In genomic region chr15:73951044-73951561, GRCh38 we compare ENCODE assay signal across 8 cellular contexts. TPM values are rescaled to one million over a fixed set of nuclear protein-coding genes. Genes with fewer than 3 reads are reported as not detected.
DNase-seq lines count a peak whose midpoint lies in the region; ATAC-seq, FAIRE-seq and TF ChIP-seq lines count a peak whose summit lies in the region.

No MANE protein-coding gene starts in this region.

- H3K27ac Mint-ChIP-seq in central memory CD8-positive, alpha-beta T cell (ENCODE audit: low read depth) = peak overlapping the region; percentile 52

- H3K4me1 ChIP-seq in BE2C (peaks cover 16% of the 10 kb centered on the region), kidney (ENCODE audit: control insufficient read depth in 1 of 2, insufficient read depth in 1 of 2, low read depth in 1 of 2, low read length in 2 of 2) (peaks cover 10 to 11% of the 10 kb centered on the region in 2 donors)

- H3K36me3 Mint-ChIP-seq in central memory CD8-positive, alpha-beta T cell (ENCODE audit: insufficient read depth) = peaks cover 2% of the 10 kb centered on the region

- H3K27me3 Mint-ChIP-seq in central memory CD8-positive, alpha-beta T cell = no peaks in the 10 kb centered on the region

- intact Hi-C loops in kidney (cut with DNase I) = no loop called here

- peak overlapping the region in 1 of 2 donors; percentile 71 for H3K9ac ChIP-seq in kidney (ENCODE audit: low read length in 2 of 2)

- H3K9me3 Mint-ChIP-seq in central memory CD8-positive, alpha-beta T cell = no peaks in the 10 kb centered on the region

- FAIRE-seq in kidney (lab: Jason Lieb, UNC) = peak; percentile 89

- peak; percentile 90 for TF ChIP-seq CTCF in BE2C (IDR thresholded peaks at IDR 0.05; ENCODE audit: low read depth, low read length)
- peak; percentile 82 for TF ChIP-seq CTCF in kidney (IDR thresholded peaks at IDR 0.05; ENCODE audit: borderline replicate concordance, extremely low read depth, insufficient read depth)

- ATAC-seq in GM21423 (IDR thresholded peaks at IDR 0.05; ENCODE audit: unreplicated experiment) (peak; percentile 72), GM19328 (IDR thresholded peaks at IDR 0.05; ENCODE audit: unreplicated experiment) (no peak)
- ATAC-seq in central memory CD8-positive, alpha-beta T cell (replicated peaks; ENCODE audit: extremely low read depth, poor library complexity, severe bottlenecking) = peak; percentile 76

- H3K9me3 ChIP-seq in BE2C (no peaks in the 10 kb centered on the region), kidney (ENCODE audit: control insufficient read depth in 1 of 2, low read length in 2 of 2) (no peaks in the 10 kb centered on the region)

- peaks cover 9% of the 10 kb centered on the region for H3K4me1 Mint-ChIP-seq in central memory CD8-positive, alpha-beta T cell

- H3K27me3 ChIP-seq in BE2C = no peaks in the 10 kb centered on the region

- peak overlapping the region; percentile 83 to 87 for H3K27ac ChIP-seq in kidney (ENCODE audit: low read depth in 2 of 2, low read length in 2 of 2)

- H3K36me3 ChIP-seq in BE2C (no peaks in the 10 kb centered on the region), kidney (ENCODE audit: control insufficient read depth in 1 of 2, insufficient read depth in 2 of 2, low read length in 2 of 2) (peaks cover 6 to 7% of the 10 kb centered on the region in 2 donors)

- H3K4me3 Mint-ChIP-seq in central memory CD8-positive, alpha-beta T cell = no peak overlapping the region

- DNase-seq in BE2C (peak; percentile 97), NCI-H226 (peak; percentile 93), kidney (peak; percentile 98)
- DNase-seq in activated CD4-positive, alpha-beta T cell treated with anti-CD3 and anti-CD28 coated beads for 1 hour = peak; percentile 60
- peak; percentile 47 to 54 for DNase-seq in central memory CD8-positive, alpha-beta T cell (ENCODE audit: low spot score in 2 of 2)
- DNase-seq in stimulated activated CD4-positive, alpha-beta T cell treated with anti-CD3 and anti-CD28 coated beads, Interleukin-12 subunit alpha, Interleukin-12 subunit beta, amount 100 ng/mL, for 24 hours (ENCODE audit: low read depth in 2 of 2) = peak; percentile 33 to 55

- H3K4me3 ChIP-seq in BE2C (ENCODE audit: low read depth, low read length) (no peak overlapping the region), kidney (ENCODE audit: low read length in 2 of 2) (no peak overlapping the region)

RNA-seq across cellular contexts. Expression of gene LOXL1, which starts 24.8 kb away (rescaled TPM):
- polyA plus RNA-seq in BE2C (2012; ENCODE audit: insufficient read depth, insufficient read length, low read depth) = 42.5 TPM
- 33.2 TPM for total RNA-seq in kidney
- polyA plus RNA-seq in kidney (ENCODE audit: insufficient read depth, low read depth, low replicate concordance) = 35.1 TPM

RNA-seq across cellular contexts. Expression of gene STOML1, which starts 41.0 kb away (rescaled TPM):
- polyA plus RNA-seq in BE2C (2012; ENCODE audit: insufficient read depth, insufficient read length, low read depth) = 41.5 TPM
- total RNA-seq in kidney = 22.2 TPM
- 15.0 TPM for polyA plus RNA-seq in kidney (ENCODE audit: insufficient read depth, low read depth, low replicate concordance)

RNA-seq across cellular contexts. Expression of gene PML, which starts 43.4 kb away (rescaled TPM):
- polyA plus RNA-seq in BE2C (2012; ENCODE audit: insufficient read depth, insufficient read length, low read depth) = 54.6 TPM
- 82.9 TPM for total RNA-seq in kidney
- polyA plus RNA-seq in kidney (ENCODE audit: insufficient read depth, low read depth, low replicate concordance) = 19.6 TPM

Comparison
In these comparisons a context has a peak if more than half of its experiments do, and no peak if none do; other contexts are left out.
1. DNase-seq: peak in every context shown above with its lines; median percentile 98 in kidney; 97 in BE2C; 93 in NCI-H226; 60 in activated CD4-positive, alpha-beta T cell treated with anti-CD3 and anti-CD28 coated beads for 1 hour; 50 in central memory CD8-positive, alpha-beta T cell; 44 in stimulated activated CD4-positive, alpha-beta T cell treated with anti-CD3 and anti-CD28 coated beads, Interleukin-12 subunit alpha, Interleukin-12 subunit beta, amount 100 ng/mL, for 24 hours.